10 cellular contexts compared by ENCODE assay signal in genomic region chr21:37829447-37829846, GRCh38.
DNase-seq lines count a peak whose midpoint lies in the region; ATAC-seq, FAIRE-seq and TF ChIP-seq lines count a peak whose summit lies in the region.
"Had no signal": no experiment of that assay in that cellular context is flagged by ENCODE, and none has a peak within 500 bp of the region (broad histone marks: within the 10 kb centered on the region; RNA-seq: fewer than 3 reads in every experiment).

No MANE protein-coding gene starts in this region.

- DNase-seq in SIG-M5 treated with dmso at 0.1 percent for 504 hours (lab: John Stamatoyannopoulos, UW; ENCODE audit: unreplicated experiment) (peak; percentile 58), SIG-M5 (lab: John Stamatoyannopoulos, UW) (no peak), RWPE2 (ENCODE audit: low spot score) (no peak), glomerular visceral epithelial cell (ENCODE audit: extremely low spot score) (peak; percentile 78), urothelium cell line (ENCODE audit: low spot score) (peak; percentile 30), cerebellum (ENCODE audit: low spot score) (no peak)
- DNase-seq: left ventricle myocardium inferior, NCI-H2029 had no signal

- H3K4me3 ChIP-seq in RWPE2 (ENCODE audit: severe bottlenecking) = no peak overlapping the region
- H3K4me3 ChIP-seq: left ventricle myocardium inferior had no signal

- TF ChIP-seq CTCF in RWPE2 (IDR thresholded peaks at IDR 0.05; ENCODE audit: poor library complexity, severe bottlenecking) = no peak

- no peaks in the 10 kb centered on the region for H3K9me3 ChIP-seq in RWPE2 (ENCODE audit: severe bottlenecking)
- H3K9me3 ChIP-seq: left ventricle myocardium inferior had no signal

- ATAC-seq in RWPE2 (ENCODE audit: low read depth) = peak; percentile 84
- no peak for ATAC-seq in GM21529 (IDR thresholded peaks at IDR 0.05; ENCODE audit: unreplicated experiment)
- no peak for ATAC-seq in HG03457 (IDR thresholded peaks at IDR 0.05; ENCODE audit: unreplicated experiment)

- H3K27ac ChIP-seq in RWPE2 (ENCODE audit: poor library complexity, severe bottlenecking) = no peak overlapping the region
- H3K27ac ChIP-seq: left ventricle myocardium inferior had no signal

- no peaks in the 10 kb centered on the region for H3K27me3 ChIP-seq in RWPE2 (ENCODE audit: insufficient read depth, poor library complexity, severe bottlenecking)

- no peaks in the 10 kb centered on the region for H3K36me3 ChIP-seq in RWPE2 (ENCODE audit: low read depth)
- H3K36me3 ChIP-seq: left ventricle myocardium inferior had no signal

- no peaks in the 10 kb centered on the region for H3K4me1 ChIP-seq in RWPE2 (ENCODE audit: insufficient read depth, poor library complexity, severe bottlenecking)
- H3K4me1 ChIP-seq: left ventricle myocardium inferior had no signal

- no peak for FAIRE-seq in urothelium cell line (lab: Jason Lieb, UNC)

Comparison
In these comparisons a context has a peak if more than half of its experiments do, and no peak if none do; other contexts are left out.
1. DNase-seq: peak in SIG-M5 treated with dmso at 0.1 percent for 504 hours (single experiment), glomerular visceral epithelial cell (single experiment) and urothelium cell line (single experiment); none in SIG-M5 (single experiment), RWPE2 (single experiment) and cerebellum (single experiment).